In genomic region chr1:203140076-203140475, GRCh38 we compare ENCODE assay signal across 35 cellular contexts. TPM values are rescaled to one million over a fixed set of nuclear protein-coding genes. Genes with fewer than 3 reads are reported as not detected.
"Had no signal": no experiment of that assay in that cellular context is flagged by ENCODE, and none has a peak within 500 bp of the region (broad histone marks: within the 10 kb centered on the region; RNA-seq: fewer than 3 reads in every experiment).

No MANE protein-coding gene starts in this region.

- H3K9ac ChIP-seq: KMS-11, SK-N-SH had no signal

- H3K4me1 ChIP-seq: SJSA1 had no signal

- ATAC-seq: activated CD8-positive, alpha-beta T cell treated with anti-CD3 and anti-CD28 coated beads for 36 hours; activated T-cell treated with anti-CD3 and anti-CD28 coated beads, Interleukin-2, amount 50 U/mL, for 72 hours; activated T-helper 17 cell treated with anti-CD3 and anti-CD28 coated beads, Interleukin-2, amount 50 U/mL, for 72 hours; Panc1 had no signal

- FAIRE-seq: astrocyte, TTC549 had no signal

- H3K4me1 Mint-ChIP-seq: activated CD4-positive, alpha-beta T cell treated with anti-CD3 and anti-CD28 coated beads, Interleukin-2, amount 10 ng/mL, durations not matched to agents 24 days and 14 days; activated T-helper 17 cell treated with anti-CD3 and anti-CD28 coated beads, Interleukin-2, amount 50 U/mL, for 72 hours had no signal

- H3K4me3 Mint-ChIP-seq: activated CD4-positive, alpha-beta T cell treated with anti-CD3 and anti-CD28 coated beads, Interleukin-2, amount 10 ng/mL, durations not matched to agents 24 days and 14 days; activated CD8-positive, alpha-beta T cell treated with anti-CD3 and anti-CD28 coated beads for 36 hours; activated naive CD8-positive, alpha-beta T cell treated with anti-CD3 and anti-CD28 coated beads for 36 hours; activated T-cell treated with anti-CD3 and anti-CD28 coated beads, Interleukin-2, amount 50 U/mL, for 72 hours; activated T-helper 17 cell treated with anti-CD3 and anti-CD28 coated beads, Interleukin-2, amount 50 U/mL, for 72 hours; brain; T-helper 1 cell treated with Interleukin-12 subunit alpha and Interleukin-12 subunit beta and Interleukin-4 antibody, amounts not matched to agents 30 μg/mL and 1 μg/mL, for 36 hours; T-helper 2 cell treated with Interferon-gamma antibody and Interleukin-4, amounts not matched to agents 5 μg/mL and 100 μg/mL, for 36 hours had no signal

- H3K36me3 ChIP-seq: SJSA1 had no signal

- H3K4me2 ChIP-seq: KMS-11, SK-N-SH had no signal

- H3K36me3 Mint-ChIP-seq: activated naive CD8-positive, alpha-beta T cell treated with anti-CD3 and anti-CD28 coated beads for 36 hours had no signal

- H3K4me3 ChIP-seq: SJSA1 had no signal

- DNase-seq: activated CD4-positive, alpha-beta T cell treated with anti-CD3 and anti-CD28 coated beads, Interleukin-2, amount 10 ng/mL, durations not matched to agents 24 days and 14 days; activated CD4-positive, alpha-beta T cell treated with anti-CD3 and anti-CD28 coated beads, Interleukin-2, amount 50 U/mL, for 4 hours; activated CD8-positive, alpha-beta T cell treated with anti-CD3 and anti-CD28 coated beads for 36 hours; activated effector memory CD4-positive, alpha-beta T cell treated with anti-CD3 and anti-CD28 coated beads, Interleukin-2, amount 50 U/mL, for 16 hours; activated naive CD4-positive, alpha-beta T cell; activated naive CD4-positive, alpha-beta T cell treated with anti-CD3 and anti-CD28 coated beads, Interleukin-2, amount 50 U/mL, for 16 hours; activated naive CD8-positive, alpha-beta T cell treated with anti-CD3 and anti-CD28 coated beads for 36 hours; activated T-cell treated with anti-CD3 and anti-CD28 coated beads, Interleukin-2, amount 50 U/mL, for 1 hour; activated T-cell treated with anti-CD3 and anti-CD28 coated beads, Interleukin-2, amount 50 U/mL, for 72 hours; amygdala; MM.1S; MV-4-11; NCI-H1092; NCI-H1436 treated with DMSO at 0.1 percent for 48 hours; NCI-H187; NCI-H2029 treated with DMSO at 0.1 percent for 48 hours; NCI-H2107; NCI-H226; NCI-H446 treated with DMSO at 0.1 percent for 48 hours; NCI-H524; NCI-H69; NCI-H82; SHP77 treated with DMSO at 0.1 percent for 48 hours had no signal

- H3K27ac ChIP-seq: KMS-11, SJSA1 had no signal

- H3K27ac Mint-ChIP-seq: activated CD4-positive, alpha-beta T cell treated with anti-CD3 and anti-CD28 coated beads, Interleukin-2, amount 10 ng/mL, durations not matched to agents 24 days and 14 days; activated CD8-positive, alpha-beta T cell treated with anti-CD3 and anti-CD28 coated beads for 36 hours; activated naive CD8-positive, alpha-beta T cell treated with anti-CD3 and anti-CD28 coated beads for 36 hours; activated T-cell treated with anti-CD3 and anti-CD28 coated beads, Interleukin-2, amount 50 U/mL, for 72 hours; activated T-helper 17 cell treated with anti-CD3 and anti-CD28 coated beads, Interleukin-2, amount 50 U/mL, for 72 hours; T-helper 1 cell treated with Interleukin-12 subunit alpha and Interleukin-12 subunit beta and Interleukin-4 antibody, amounts not matched to agents 30 μg/mL and 1 μg/mL, for 36 hours; T-helper 2 cell treated with Interferon-gamma antibody and Interleukin-4, amounts not matched to agents 5 μg/mL and 100 μg/mL, for 36 hours had no signal

- H3K9me3 ChIP-seq: SJSA1, SK-N-SH had no signal

- H3K9me3 Mint-ChIP-seq: activated CD4-positive, alpha-beta T cell treated with anti-CD3 and anti-CD28 coated beads, Interleukin-2, amount 10 ng/mL, durations not matched to agents 24 days and 14 days; activated CD8-positive, alpha-beta T cell treated with anti-CD3 and anti-CD28 coated beads for 36 hours; activated naive CD8-positive, alpha-beta T cell treated with anti-CD3 and anti-CD28 coated beads for 36 hours; activated T-cell treated with anti-CD3 and anti-CD28 coated beads, Interleukin-2, amount 50 U/mL, for 72 hours; activated T-helper 17 cell treated with anti-CD3 and anti-CD28 coated beads, Interleukin-2, amount 50 U/mL, for 72 hours; T-helper 1 cell treated with Interleukin-12 subunit alpha and Interleukin-12 subunit beta and Interleukin-4 antibody, amounts not matched to agents 30 μg/mL and 1 μg/mL, for 36 hours; T-helper 2 cell treated with Interferon-gamma antibody and Interleukin-4, amounts not matched to agents 5 μg/mL and 100 μg/mL, for 36 hours had no signal

RNA-seq across cellular contexts. Expression of gene ADORA1, which starts 12.6 kb away (rescaled TPM):
- total RNA-seq: activated CD4-positive, alpha-beta T cell treated with anti-CD3 and anti-CD28 coated beads, Interleukin-2, amount 10 ng/mL, durations not matched to agents 24 days and 14 days; activated CD8-positive, alpha-beta memory T cell treated with anti-CD3 and anti-CD28 coated beads for 36 hours; activated CD8-positive, alpha-beta T cell treated with anti-CD3 and anti-CD28 coated beads for 36 hours; activated naive CD8-positive, alpha-beta T cell treated with anti-CD3 and anti-CD28 coated beads for 36 hours; activated T-cell treated with anti-CD3 and anti-CD28 coated beads, Interleukin-2, amount 50 U/mL, for 72 hours; activated T-helper 17 cell treated with anti-CD3 and anti-CD28 coated beads, Interleukin-2, amount 50 U/mL, for 72 hours; SJSA1 had no signal

RNA-seq across cellular contexts. Expression of gene MYBPH, which starts 35.5 kb away (rescaled TPM):
- total RNA-seq: activated CD4-positive, alpha-beta T cell treated with anti-CD3 and anti-CD28 coated beads, Interleukin-2, amount 10 ng/mL, durations not matched to agents 24 days and 14 days; activated CD8-positive, alpha-beta memory T cell treated with anti-CD3 and anti-CD28 coated beads for 36 hours; activated CD8-positive, alpha-beta T cell treated with anti-CD3 and anti-CD28 coated beads for 36 hours; activated naive CD8-positive, alpha-beta T cell treated with anti-CD3 and anti-CD28 coated beads for 36 hours; activated T-cell treated with anti-CD3 and anti-CD28 coated beads, Interleukin-2, amount 50 U/mL, for 72 hours; activated T-helper 17 cell treated with anti-CD3 and anti-CD28 coated beads, Interleukin-2, amount 50 U/mL, for 72 hours; astrocyte; SJSA1 had no signal

RNA-seq across cellular contexts. Expression of gene CHI3L1, which starts 46.4 kb away (rescaled TPM):
- total RNA-seq: activated CD4-positive, alpha-beta T cell treated with anti-CD3 and anti-CD28 coated beads, Interleukin-2, amount 10 ng/mL, durations not matched to agents 24 days and 14 days; activated CD8-positive, alpha-beta memory T cell treated with anti-CD3 and anti-CD28 coated beads for 36 hours; activated CD8-positive, alpha-beta T cell treated with anti-CD3 and anti-CD28 coated beads for 36 hours; activated naive CD8-positive, alpha-beta T cell treated with anti-CD3 and anti-CD28 coated beads for 36 hours; activated T-cell treated with anti-CD3 and anti-CD28 coated beads, Interleukin-2, amount 50 U/mL, for 72 hours; activated T-helper 17 cell treated with anti-CD3 and anti-CD28 coated beads, Interleukin-2, amount 50 U/mL, for 72 hours; RPMI7951; SJSA1 had no signal
- polyA plus RNA-seq: SK-N-SH had no signal

RNA-seq across cellular contexts. Expression of gene MYOG, which starts 54.3 kb away (rescaled TPM):
- total RNA-seq: activated CD4-positive, alpha-beta T cell treated with anti-CD3 and anti-CD28 coated beads, Interleukin-2, amount 10 ng/mL, durations not matched to agents 24 days and 14 days; activated CD8-positive, alpha-beta memory T cell treated with anti-CD3 and anti-CD28 coated beads for 36 hours; activated CD8-positive, alpha-beta T cell treated with anti-CD3 and anti-CD28 coated beads for 36 hours; activated naive CD8-positive, alpha-beta T cell treated with anti-CD3 and anti-CD28 coated beads for 36 hours; activated T-cell treated with anti-CD3 and anti-CD28 coated beads, Interleukin-2, amount 50 U/mL, for 72 hours; activated T-helper 17 cell treated with anti-CD3 and anti-CD28 coated beads, Interleukin-2, amount 50 U/mL, for 72 hours; astrocyte; RPMI7951; SJSA1 had no signal
- polyA plus RNA-seq: SK-N-SH had no signal
